ENCODE assay signal across 20 cellular contexts in genomic region chr10:60958892-60959601, GRCh38. TPM values are rescaled to one million over a fixed set of nuclear protein-coding genes. Genes with fewer than 3 reads are reported as not detected.
DNase-seq lines count a peak whose midpoint lies in the region; ATAC-seq, FAIRE-seq and TF ChIP-seq lines count a peak whose summit lies in the region.
"Had no signal": no experiment of that assay in that cellular context is flagged by ENCODE, and none has a peak within 500 bp of the region (broad histone marks: within the 10 kb centered on the region; RNA-seq: fewer than 3 reads in every experiment).

No MANE protein-coding gene starts in this region.

- H2AFZ ChIP-seq in astrocyte (ENCODE audit: low read depth, low read length): peak overlapping the region; percentile 12

- peak; percentile 35 for DNase-seq in NCI-H1694 treated with DMSO at 0.1 percent for 48 hours (lab: John Stamatoyannopoulos, UW)
- no peak for DNase-seq in NCI-H1694 (lab: John Stamatoyannopoulos, UW)
- peak; percentile 60 for DNase-seq in astrocyte (ENCODE audit: low read depth)
- DNase-seq in iris pigment epithelial cell (ENCODE audit: low read depth): peak; percentile 69
- no peak for DNase-seq in GOT3 (lab: John Stamatoyannopoulos, UW)
- no peak for DNase-seq in NOMO-1 treated with dmso at 0.1 percent for 144 hours (lab: John Stamatoyannopoulos, UW; ENCODE audit: unreplicated experiment)
- DNase-seq in GM20000 (ENCODE audit: low spot score): no peak
- DNase-seq: activated CD4-positive, alpha-beta T cell treated with anti-CD3 and anti-CD28 coated beads, Interleukin-2, amount 10 ng/mL, durations not matched to agents 24 days and 14 days; activated naive CD4-positive, alpha-beta T cell treated with anti-CD3 and anti-CD28 coated beads, Interleukin-2, amount 10 ng/mL, durations not matched to agents 7 days and 5 days; DMS53; dorsolateral prefrontal cortex; hypothalamus; NCI-H1417 treated with DMSO at 0.1 percent for 48 hours; occipital lobe; SJCRH30; stimulated activated CD4-positive, alpha-beta T cell treated with anti-CD3 and anti-CD28 coated beads, Interleukin-4, amount 100 ng/mL, for 4 hours had no signal

- FAIRE-seq in astrocyte (lab: Jason Lieb, UNC): peak; percentile 23

- no peaks in the 10 kb centered on the region for H3K36me3 Mint-ChIP-seq in astrocyte (ENCODE audit: low read depth, unreplicated experiment)
- H3K36me3 Mint-ChIP-seq: activated naive CD4-positive, alpha-beta T cell treated with anti-CD3 and anti-CD28 coated beads, Interleukin-2, amount 10 ng/mL, durations not matched to agents 7 days and 5 days had no signal

- H3K27ac ChIP-seq in astrocyte (ENCODE audit: low read depth, low read length): peak overlapping the region; percentile 49
- H3K27ac ChIP-seq: 22Rv1, SJCRH30, thoracic aorta had no signal

- H3K4me1 Mint-ChIP-seq in astrocyte (ENCODE audit: low read depth, unreplicated experiment): peaks cover 43% of the 10 kb centered on the region
- H3K4me1 Mint-ChIP-seq: activated naive CD4-positive, alpha-beta T cell treated with anti-CD3 and anti-CD28 coated beads, Interleukin-2, amount 10 ng/mL, durations not matched to agents 7 days and 5 days had no signal

- no peak for TF ChIP-seq CTCF in astrocyte (IDR thresholded peaks at IDR 0.05; ENCODE audit: insufficient read depth, low read depth, low read length)
- TF ChIP-seq CTCF in GM20000 (IDR thresholded peaks at IDR 0.05; ENCODE audit: extremely low read depth, missing control alignments): no peak

- peaks cover 33% of the 10 kb centered on the region for H3K4me1 ChIP-seq in astrocyte (ENCODE audit: insufficient read depth, low read length)

- H3K4me3 Mint-ChIP-seq in astrocyte (ENCODE audit: unreplicated experiment): no peak overlapping the region
- H3K4me3 Mint-ChIP-seq: activated CD4-positive, alpha-beta T cell treated with anti-CD3 and anti-CD28 coated beads, Interleukin-2, amount 10 ng/mL, durations not matched to agents 24 days and 14 days; activated naive CD4-positive, alpha-beta T cell treated with anti-CD3 and anti-CD28 coated beads, Interleukin-2, amount 10 ng/mL, durations not matched to agents 7 days and 5 days had no signal

- no peaks in the 10 kb centered on the region for H3K36me3 ChIP-seq in astrocyte (ENCODE audit: insufficient read depth, low read length)
- H3K36me3 ChIP-seq: SJCRH30, thoracic aorta had no signal

- no peaks in the 10 kb centered on the region for H3K27me3 Mint-ChIP-seq in astrocyte (ENCODE audit: low read depth, unreplicated experiment)

- peak overlapping the region; percentile 55 for H3K27ac Mint-ChIP-seq in astrocyte (ENCODE audit: unreplicated experiment)
- H3K27ac Mint-ChIP-seq: activated CD4-positive, alpha-beta T cell treated with anti-CD3 and anti-CD28 coated beads, Interleukin-2, amount 10 ng/mL, durations not matched to agents 24 days and 14 days; activated naive CD4-positive, alpha-beta T cell treated with anti-CD3 and anti-CD28 coated beads, Interleukin-2, amount 10 ng/mL, durations not matched to agents 7 days and 5 days had no signal

- H3K9me3 Mint-ChIP-seq in astrocyte (ENCODE audit: unreplicated experiment): no peaks in the 10 kb centered on the region
- H3K9me3 Mint-ChIP-seq: activated CD4-positive, alpha-beta T cell treated with anti-CD3 and anti-CD28 coated beads, Interleukin-2, amount 10 ng/mL, durations not matched to agents 24 days and 14 days; activated naive CD4-positive, alpha-beta T cell treated with anti-CD3 and anti-CD28 coated beads, Interleukin-2, amount 10 ng/mL, durations not matched to agents 7 days and 5 days had no signal

- no peaks in the 10 kb centered on the region for H3K9me3 ChIP-seq in astrocyte (ENCODE audit: insufficient read depth, low read depth, low read length)
- H3K9me3 ChIP-seq: SJCRH30, thoracic aorta had no signal

- no peaks in the 10 kb centered on the region for H4K20me1 ChIP-seq in astrocyte (ENCODE audit: insufficient read depth, low read length)

- peak overlapping the region; percentile 11 for H3K9ac ChIP-seq in astrocyte (ENCODE audit: low read length)

- H3K27me3 ChIP-seq in astrocyte (ENCODE audit: insufficient read depth, low read length): no peaks in the 10 kb centered on the region
- H3K27me3 ChIP-seq: dorsolateral prefrontal cortex, SJCRH30 had no signal

- H3K4me3 ChIP-seq in astrocyte (ENCODE audit: insufficient read depth, low read depth, low read length): no peak overlapping the region
- H3K4me3 ChIP-seq: SJCRH30, thoracic aorta had no signal

- ATAC-seq in HG02884 (IDR thresholded peaks at IDR 0.05; ENCODE audit: unreplicated experiment): no peak
- ATAC-seq: esophagus mucosa had no signal

- H3K4me2 ChIP-seq in astrocyte (ENCODE audit: low read length): peak overlapping the region; percentile 56

- no peaks in the 10 kb centered on the region for H3K79me2 ChIP-seq in astrocyte (ENCODE audit: insufficient read depth, low read length)

RNA-seq across cellular contexts. Expression of gene RHOBTB1, which starts 15.1 kb away (rescaled TPM):
- total RNA-seq in astrocyte: 43.0 and 46.5 TPM in 2 replicates
- total RNA-seq: activated CD4-positive, alpha-beta T cell treated with anti-CD3 and anti-CD28 coated beads, Interleukin-2, amount 10 ng/mL, durations not matched to agents 24 days and 14 days had no signal

Comparison
In these comparisons a context has a peak if more than half of its experiments do, and no peak if none do; other contexts are left out.
1. DNase-seq: peak in NCI-H1694 treated with DMSO at 0.1 percent for 48 hours (single experiment), astrocyte (single experiment) and iris pigment epithelial cell (single experiment); none in NCI-H1694 (single experiment), GOT3 (single experiment), NOMO-1 treated with dmso at 0.1 percent for 144 hours (single experiment) and GM20000 (single experiment).